1 cellular context compared by ENCODE assay signal in the genomic region with DNA sequence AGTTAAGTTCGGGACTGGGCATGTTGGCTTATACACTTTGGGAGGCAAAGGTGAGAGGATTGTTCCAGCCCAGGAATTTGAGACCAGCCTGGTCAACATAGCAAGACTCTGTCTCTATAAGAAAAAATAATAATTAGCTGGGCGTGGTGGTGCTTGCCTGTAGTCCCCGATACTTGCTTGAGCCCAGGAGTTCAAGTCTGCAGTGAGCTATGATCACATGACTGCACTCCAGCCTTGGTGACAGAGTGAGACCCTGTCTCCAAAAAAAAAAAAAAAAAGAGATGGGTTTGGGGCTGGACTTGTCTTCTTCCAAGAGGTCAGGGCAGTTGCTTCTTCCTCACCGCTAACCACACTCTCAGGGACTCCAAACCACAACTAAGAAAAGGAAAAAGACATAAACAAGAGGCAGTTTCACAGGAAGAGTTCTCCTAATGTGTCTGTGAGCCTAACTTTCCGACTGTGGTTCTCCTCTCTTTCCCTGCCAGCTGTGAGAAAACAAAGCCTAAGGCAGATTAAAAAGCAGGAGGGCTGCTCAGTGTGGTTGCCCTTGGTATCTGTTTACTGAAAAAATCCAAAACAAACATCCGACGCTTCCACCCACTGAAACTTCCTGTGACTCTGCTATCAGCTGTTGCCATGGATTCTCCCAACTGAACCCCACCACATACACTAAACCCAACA.
TF ChIP-seq lines count a peak whose summit lies in the region.

No MANE protein-coding gene starts in this region.

TF ChIP-seq in K562, 482 proteins besides CTCF, POLR2A, EP300 and RAD21 (continues in another document):
- TF ChIP-seq, protein P1, sequence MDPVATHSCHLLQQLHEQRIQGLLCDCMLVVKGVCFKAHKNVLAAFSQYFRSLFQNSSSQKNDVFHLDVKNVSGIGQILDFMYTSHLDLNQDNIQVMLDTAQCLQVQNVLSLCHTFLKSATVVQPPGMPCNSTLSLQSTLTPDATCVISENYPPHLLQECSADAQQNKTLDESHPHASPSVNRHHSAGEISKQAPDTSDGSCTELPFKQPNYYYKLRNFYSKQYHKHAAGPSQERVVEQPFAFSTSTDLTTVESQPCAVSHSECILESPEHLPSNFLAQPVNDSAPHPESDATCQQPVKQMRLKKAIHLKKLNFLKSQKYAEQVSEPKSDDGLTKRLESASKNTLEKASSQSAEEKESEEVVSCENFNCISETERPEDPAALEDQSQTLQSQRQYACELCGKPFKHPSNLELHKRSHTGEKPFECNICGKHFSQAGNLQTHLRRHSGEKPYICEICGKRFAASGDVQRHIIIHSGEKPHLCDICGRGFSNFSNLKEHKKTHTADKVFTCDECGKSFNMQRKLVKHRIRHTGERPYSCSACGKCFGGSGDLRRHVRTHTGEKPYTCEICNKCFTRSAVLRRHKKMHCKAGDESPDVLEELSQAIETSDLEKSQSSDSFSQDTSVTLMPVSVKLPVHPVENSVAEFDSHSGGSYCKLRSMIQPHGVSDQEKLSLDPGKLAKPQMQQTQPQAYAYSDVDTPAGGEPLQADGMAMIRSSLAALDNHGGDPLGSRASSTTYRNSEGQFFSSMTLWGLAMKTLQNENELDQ (CRISPR knock-in tag; IDR thresholded peaks at IDR 0.05; ENCODE audit: borderline replicate concordance): no peak
- TF ChIP-seq, protein P2, sequence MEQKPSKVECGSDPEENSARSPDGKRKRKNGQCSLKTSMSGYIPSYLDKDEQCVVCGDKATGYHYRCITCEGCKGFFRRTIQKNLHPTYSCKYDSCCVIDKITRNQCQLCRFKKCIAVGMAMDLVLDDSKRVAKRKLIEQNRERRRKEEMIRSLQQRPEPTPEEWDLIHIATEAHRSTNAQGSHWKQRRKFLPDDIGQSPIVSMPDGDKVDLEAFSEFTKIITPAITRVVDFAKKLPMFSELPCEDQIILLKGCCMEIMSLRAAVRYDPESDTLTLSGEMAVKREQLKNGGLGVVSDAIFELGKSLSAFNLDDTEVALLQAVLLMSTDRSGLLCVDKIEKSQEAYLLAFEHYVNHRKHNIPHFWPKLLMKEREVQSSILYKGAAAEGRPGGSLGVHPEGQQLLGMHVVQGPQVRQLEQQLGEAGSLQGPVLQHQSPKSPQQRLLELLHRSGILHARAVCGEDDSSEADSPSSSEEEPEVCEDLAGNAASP (IDR thresholded peaks at IDR 0.05): no peak
- peak; percentile 68; the same call in 1 of the 2 replicates for TF ChIP-seq ZNF175 (CRISPR knock-in tag; IDR thresholded peaks at IDR 0.05; ENCODE audit: low read depth)
- TF ChIP-seq RBM39 (optimal IDR thresholded peaks at IDR 0.05; ENCODE audit: low read depth, low read length): no peak
- TF ChIP-seq, protein P3, sequence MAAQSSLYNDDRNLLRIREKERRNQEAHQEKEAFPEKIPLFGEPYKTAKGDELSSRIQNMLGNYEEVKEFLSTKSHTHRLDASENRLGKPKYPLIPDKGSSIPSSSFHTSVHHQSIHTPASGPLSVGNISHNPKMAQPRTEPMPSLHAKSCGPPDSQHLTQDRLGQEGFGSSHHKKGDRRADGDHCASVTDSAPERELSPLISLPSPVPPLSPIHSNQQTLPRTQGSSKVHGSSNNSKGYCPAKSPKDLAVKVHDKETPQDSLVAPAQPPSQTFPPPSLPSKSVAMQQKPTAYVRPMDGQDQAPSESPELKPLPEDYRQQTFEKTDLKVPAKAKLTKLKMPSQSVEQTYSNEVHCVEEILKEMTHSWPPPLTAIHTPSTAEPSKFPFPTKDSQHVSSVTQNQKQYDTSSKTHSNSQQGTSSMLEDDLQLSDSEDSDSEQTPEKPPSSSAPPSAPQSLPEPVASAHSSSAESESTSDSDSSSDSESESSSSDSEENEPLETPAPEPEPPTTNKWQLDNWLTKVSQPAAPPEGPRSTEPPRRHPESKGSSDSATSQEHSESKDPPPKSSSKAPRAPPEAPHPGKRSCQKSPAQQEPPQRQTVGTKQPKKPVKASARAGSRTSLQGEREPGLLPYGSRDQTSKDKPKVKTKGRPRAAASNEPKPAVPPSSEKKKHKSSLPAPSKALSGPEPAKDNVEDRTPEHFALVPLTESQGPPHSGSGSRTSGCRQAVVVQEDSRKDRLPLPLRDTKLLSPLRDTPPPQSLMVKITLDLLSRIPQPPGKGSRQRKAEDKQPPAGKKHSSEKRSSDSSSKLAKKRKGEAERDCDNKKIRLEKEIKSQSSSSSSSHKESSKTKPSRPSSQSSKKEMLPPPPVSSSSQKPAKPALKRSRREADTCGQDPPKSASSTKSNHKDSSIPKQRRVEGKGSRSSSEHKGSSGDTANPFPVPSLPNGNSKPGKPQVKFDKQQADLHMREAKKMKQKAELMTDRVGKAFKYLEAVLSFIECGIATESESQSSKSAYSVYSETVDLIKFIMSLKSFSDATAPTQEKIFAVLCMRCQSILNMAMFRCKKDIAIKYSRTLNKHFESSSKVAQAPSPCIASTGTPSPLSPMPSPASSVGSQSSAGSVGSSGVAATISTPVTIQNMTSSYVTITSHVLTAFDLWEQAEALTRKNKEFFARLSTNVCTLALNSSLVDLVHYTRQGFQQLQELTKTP (IDR thresholded peaks at IDR 0.05; ENCODE audit: low read depth in 1 of 2, partially characterized antibody in 2 of 2): no peak
- no peak for TF ChIP-seq SP2 (IDR thresholded peaks at IDR 0.05; ENCODE audit: extremely low read depth, low read depth, low read length, poor library complexity, severe bottlenecking)
- no peak for TF ChIP-seq NELFE (IDR thresholded peaks at IDR 0.05; ENCODE audit: insufficient read depth, insufficient read length)
- TF ChIP-seq SMC3 (conservative IDR thresholded peaks at IDR 0.05; ENCODE audit: insufficient read depth, low read depth, low read length): no peak
- TF ChIP-seq FOXK2 (conservative IDR thresholded peaks at IDR 0.05 in 1 of 2, IDR thresholded peaks at IDR 0.05 in 1 of 2; ENCODE audit: low read depth in 2 of 2): peak; percentile 28 to 30; a peak in 1 of 4 replicates
- no peak for TF ChIP-seq CXXC5 (CRISPR knock-in tag; IDR thresholded peaks at IDR 0.05)
- TF ChIP-seq SREBF2 (CRISPR knock-in tag; IDR thresholded peaks at IDR 0.05): no peak
- no peak for TF ChIP-seq STAG1 (CRISPR knock-in tag; IDR thresholded peaks at IDR 0.05; ENCODE audit: borderline replicate concordance)
- TF ChIP-seq FOXA3 (CRISPR knock-in tag; conservative IDR thresholded peaks at IDR 0.05 in 1 of 2, IDR thresholded peaks at IDR 0.05 in 1 of 2): peak in 1 of 2 experiments; percentile 43; a peak in 1 of 4 replicates
- no peak for TF ChIP-seq ZNF444 (CRISPR knock-in tag; IDR thresholded peaks at IDR 0.05)
- TF ChIP-seq, protein P4, sequence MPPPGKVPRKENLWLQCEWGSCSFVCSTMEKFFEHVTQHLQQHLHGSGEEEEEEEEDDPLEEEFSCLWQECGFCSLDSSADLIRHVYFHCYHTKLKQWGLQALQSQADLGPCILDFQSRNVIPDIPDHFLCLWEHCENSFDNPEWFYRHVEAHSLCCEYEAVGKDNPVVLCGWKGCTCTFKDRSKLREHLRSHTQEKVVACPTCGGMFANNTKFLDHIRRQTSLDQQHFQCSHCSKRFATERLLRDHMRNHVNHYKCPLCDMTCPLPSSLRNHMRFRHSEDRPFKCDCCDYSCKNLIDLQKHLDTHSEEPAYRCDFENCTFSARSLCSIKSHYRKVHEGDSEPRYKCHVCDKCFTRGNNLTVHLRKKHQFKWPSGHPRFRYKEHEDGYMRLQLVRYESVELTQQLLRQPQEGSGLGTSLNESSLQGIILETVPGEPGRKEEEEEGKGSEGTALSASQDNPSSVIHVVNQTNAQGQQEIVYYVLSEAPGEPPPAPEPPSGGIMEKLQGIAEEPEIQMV (tag; conservative IDR thresholded peaks at IDR 0.05; ENCODE audit: low read depth): no peak
- TF ChIP-seq MCM7 (IDR thresholded peaks at IDR 0.05): no peak
- TF ChIP-seq, protein P5, sequence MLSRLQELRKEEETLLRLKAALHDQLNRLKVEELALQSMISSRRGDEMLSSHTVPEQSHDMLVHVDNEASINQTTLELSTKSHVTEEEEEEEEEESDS (CRISPR knock-in tag; IDR thresholded peaks at IDR 0.05): no peak
- TF ChIP-seq ZBTB7A (IDR thresholded peaks at IDR 0.05; ENCODE audit: borderline replicate concordance, control insufficient read depth, low read depth, low read length): no peak; the same call in 1 of the 2 replicates
- TF ChIP-seq ZNF584 (CRISPR knock-in tag; IDR thresholded peaks at IDR 0.05; ENCODE audit: low read depth): peak; percentile 22; the same call in 1 of the 2 replicates
- TF ChIP-seq ZNF23 (CRISPR knock-in tag; IDR thresholded peaks at IDR 0.05): no peak
- TF ChIP-seq KDM1A (IDR thresholded peaks at IDR 0.05): no peak
- TF ChIP-seq RFX1 (IDR thresholded peaks at IDR 0.05): peak; percentile 68
- no peak for TF ChIP-seq CBX8 (IDR thresholded peaks at IDR 0.05; ENCODE audit: borderline replicate concordance, extremely low read depth, low read depth, low read length, poor library complexity, severe bottlenecking)
- TF ChIP-seq ZNF644 (tag; IDR thresholded peaks at IDR 0.05; ENCODE audit: low read depth): peak; percentile 55; the same call in 1 of the 2 replicates
- peak; percentile 57 for TF ChIP-seq GABPA (tag; conservative IDR thresholded peaks at IDR 0.05; ENCODE audit: low read depth)
- TF ChIP-seq ZFPM2 (CRISPR knock-in tag; IDR thresholded peaks at IDR 0.05): no peak
- TF ChIP-seq, protein P6, sequence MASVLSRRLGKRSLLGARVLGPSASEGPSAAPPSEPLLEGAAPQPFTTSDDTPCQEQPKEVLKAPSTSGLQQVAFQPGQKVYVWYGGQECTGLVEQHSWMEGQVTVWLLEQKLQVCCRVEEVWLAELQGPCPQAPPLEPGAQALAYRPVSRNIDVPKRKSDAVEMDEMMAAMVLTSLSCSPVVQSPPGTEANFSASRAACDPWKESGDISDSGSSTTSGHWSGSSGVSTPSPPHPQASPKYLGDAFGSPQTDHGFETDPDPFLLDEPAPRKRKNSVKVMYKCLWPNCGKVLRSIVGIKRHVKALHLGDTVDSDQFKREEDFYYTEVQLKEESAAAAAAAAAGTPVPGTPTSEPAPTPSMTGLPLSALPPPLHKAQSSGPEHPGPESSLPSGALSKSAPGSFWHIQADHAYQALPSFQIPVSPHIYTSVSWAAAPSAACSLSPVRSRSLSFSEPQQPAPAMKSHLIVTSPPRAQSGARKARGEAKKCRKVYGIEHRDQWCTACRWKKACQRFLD (CRISPR knock-in tag; IDR thresholded peaks at IDR 0.05): peak; percentile 60; the same call in 1 of the 2 replicates
- no peak for TF ChIP-seq ZNF354B (CRISPR knock-in tag; IDR thresholded peaks at IDR 0.05)
- TF ChIP-seq MBD2 (IDR thresholded peaks at IDR 0.05; ENCODE audit: borderline replicate concordance, low read depth): no peak
- no peak for TF ChIP-seq TAF15 (IDR thresholded peaks at IDR 0.05; ENCODE audit: low read depth, low read length)
- TF ChIP-seq ZNF217 (CRISPR knock-in tag; IDR thresholded peaks at IDR 0.05): no peak
- TF ChIP-seq, protein P7, sequence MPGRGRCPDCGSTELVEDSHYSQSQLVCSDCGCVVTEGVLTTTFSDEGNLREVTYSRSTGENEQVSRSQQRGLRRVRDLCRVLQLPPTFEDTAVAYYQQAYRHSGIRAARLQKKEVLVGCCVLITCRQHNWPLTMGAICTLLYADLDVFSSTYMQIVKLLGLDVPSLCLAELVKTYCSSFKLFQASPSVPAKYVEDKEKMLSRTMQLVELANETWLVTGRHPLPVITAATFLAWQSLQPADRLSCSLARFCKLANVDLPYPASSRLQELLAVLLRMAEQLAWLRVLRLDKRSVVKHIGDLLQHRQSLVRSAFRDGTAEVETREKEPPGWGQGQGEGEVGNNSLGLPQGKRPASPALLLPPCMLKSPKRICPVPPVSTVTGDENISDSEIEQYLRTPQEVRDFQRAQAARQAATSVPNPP (IDR thresholded peaks at IDR 0.05; ENCODE audit: borderline replicate concordance, insufficient read depth, insufficient read length): no peak
- TF ChIP-seq TAF1 (IDR thresholded peaks at IDR 0.05; ENCODE audit: control insufficient read depth, extremely low read depth, insufficient read depth, low read length, severe bottlenecking): no peak
- TF ChIP-seq ZNF79 (CRISPR knock-in tag; IDR thresholded peaks at IDR 0.05; ENCODE audit: low read depth): no peak
- TF ChIP-seq, protein P8, sequence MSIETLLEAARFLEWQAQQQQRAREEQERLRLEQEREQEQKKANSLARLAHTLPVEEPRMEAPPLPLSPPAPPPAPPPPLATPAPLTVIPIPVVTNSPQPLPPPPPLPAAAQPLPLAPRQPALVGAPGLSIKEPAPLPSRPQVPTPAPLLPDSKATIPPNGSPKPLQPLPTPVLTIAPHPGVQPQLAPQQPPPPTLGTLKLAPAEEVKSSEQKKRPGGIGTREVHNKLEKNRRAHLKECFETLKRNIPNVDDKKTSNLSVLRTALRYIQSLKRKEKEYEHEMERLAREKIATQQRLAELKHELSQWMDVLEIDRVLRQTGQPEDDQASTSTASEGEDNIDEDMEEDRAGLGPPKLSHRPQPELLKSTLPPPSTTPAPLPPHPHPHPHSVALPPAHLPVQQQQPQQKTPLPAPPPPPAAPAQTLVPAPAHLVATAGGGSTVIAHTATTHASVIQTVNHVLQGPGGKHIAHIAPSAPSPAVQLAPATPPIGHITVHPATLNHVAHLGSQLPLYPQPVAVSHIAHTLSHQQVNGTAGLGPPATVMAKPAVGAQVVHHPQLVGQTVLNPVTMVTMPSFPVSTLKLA (conservative IDR thresholded peaks at IDR 0.05): no peak
- TF ChIP-seq ZNF583 (CRISPR knock-in tag; IDR thresholded peaks at IDR 0.05): no peak
- TF ChIP-seq SETDB1 (IDR thresholded peaks at IDR 0.05; ENCODE audit: low read length): no peak
- no peak for TF ChIP-seq FOXK1 (CRISPR knock-in tag; IDR thresholded peaks at IDR 0.05; ENCODE audit: borderline replicate concordance)
- TF ChIP-seq ZNF778 (CRISPR knock-in tag; IDR thresholded peaks at IDR 0.05): no peak
- TF ChIP-seq, protein P9, sequence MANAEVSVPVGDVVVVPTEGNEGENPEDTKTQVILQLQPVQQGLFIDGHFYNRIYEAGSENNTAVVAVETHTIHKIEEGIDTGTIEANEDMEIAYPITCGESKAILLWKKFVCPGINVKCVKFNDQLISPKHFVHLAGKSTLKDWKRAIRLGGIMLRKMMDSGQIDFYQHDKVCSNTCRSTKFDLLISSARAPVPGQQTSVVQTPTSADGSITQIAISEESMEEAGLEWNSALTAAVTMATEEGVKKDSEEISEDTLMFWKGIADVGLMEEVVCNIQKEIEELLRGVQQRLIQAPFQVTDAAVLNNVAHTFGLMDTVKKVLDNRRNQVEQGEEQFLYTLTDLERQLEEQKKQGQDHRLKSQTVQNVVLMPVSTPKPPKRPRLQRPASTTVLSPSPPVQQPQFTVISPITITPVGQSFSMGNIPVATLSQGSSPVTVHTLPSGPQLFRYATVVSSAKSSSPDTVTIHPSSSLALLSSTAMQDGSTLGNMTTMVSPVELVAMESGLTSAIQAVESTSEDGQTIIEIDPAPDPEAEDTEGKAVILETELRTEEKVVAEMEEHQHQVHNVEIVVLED (CRISPR knock-in tag; IDR thresholded peaks at IDR 0.05): no peak
- peak; percentile 93 for TF ChIP-seq FOXJ2 (tag; IDR thresholded peaks at IDR 0.05)
- TF ChIP-seq BRD9 (IDR thresholded peaks at IDR 0.05; ENCODE audit: low read depth, partially characterized antibody): no peak
- no peak for TF ChIP-seq ZNF764 (CRISPR knock-in tag; IDR thresholded peaks at IDR 0.05; ENCODE audit: low read depth)
- peak; percentile 31 for TF ChIP-seq RBBP5 (IDR thresholded peaks at IDR 0.05; ENCODE audit: borderline replicate concordance, insufficient read depth, low read length, poor library complexity, severe bottlenecking)
